Comparison of ENCODE assay signal across 16 cellular contexts in the genomic region with DNA sequence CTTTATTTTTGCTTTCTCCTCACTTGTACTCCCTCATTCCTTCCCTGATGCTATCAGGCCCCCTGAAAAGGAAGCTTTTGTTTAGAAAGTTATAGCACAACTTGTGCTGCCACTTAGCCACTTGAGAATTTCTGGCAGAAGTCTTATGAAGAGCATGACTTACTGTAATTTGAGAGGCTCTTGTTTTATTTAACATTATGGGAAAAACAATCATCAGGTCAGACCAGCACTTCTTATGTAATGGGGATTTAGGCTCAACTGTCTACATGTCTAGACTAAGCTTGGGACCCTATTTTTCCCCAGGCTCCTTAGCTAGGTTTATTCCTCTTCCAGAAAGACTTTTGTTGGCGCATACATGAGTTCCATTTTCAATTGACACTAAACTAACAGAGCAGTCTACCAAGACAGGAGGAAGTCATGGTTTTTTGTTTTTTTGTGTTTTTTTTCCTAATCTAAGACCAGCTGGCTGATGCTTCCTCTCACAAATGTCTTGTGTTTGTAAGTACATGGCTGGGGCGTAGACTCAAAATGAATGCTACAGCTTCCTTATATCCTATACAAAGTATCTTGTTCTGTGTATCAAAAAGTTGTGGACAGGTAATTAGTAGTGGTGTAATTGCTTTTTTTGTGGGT. TPM values are rescaled to one million over a fixed set of nuclear protein-coding genes. Genes with fewer than 3 reads are reported as not detected.
DNase-seq lines count a peak whose midpoint lies in the region; ATAC-seq and TF ChIP-seq lines count a peak whose summit lies in the region.
"Had no signal": no experiment of that assay in that cellular context is flagged by ENCODE, and none has a peak within 500 bp of the region (broad histone marks: within the 10 kb centered on the region; RNA-seq: fewer than 3 reads in every experiment).

No MANE protein-coding gene starts in this region.

- ATAC-seq in upper lobe of right lung (peak; percentile 58), HG02840 (IDR thresholded peaks at IDR 0.05; ENCODE audit: low FRiP score, unreplicated experiment) (no peak)
- ATAC-seq: activated CD8-positive, alpha-beta T cell treated with anti-CD3 and anti-CD28 coated beads, Interleukin-2, amount 10 ng/mL, durations not matched to agents 7 days and 5 days had no signal

- intact Hi-C loops in upper lobe of right lung (cut with DNase I), result no loop called here
- intact Hi-C loops in tibial artery (cut with DNase I; ENCODE audit: low total_unique reads), result no loop called here

- POLR2A ChIA-PET in HEK293 (lab: Yijun Ruan, JAX), result no interaction called here

- peak; percentile 8 for DNase-seq in astrocyte of the hippocampus (ENCODE audit: low read depth, low spot score)
- peak; percentile 34 to 61 for DNase-seq in foreskin fibroblast
- no peak for DNase-seq in upper lobe of right lung
- no peak for DNase-seq in tibial artery
- no peak for DNase-seq in cerebellar cortex (ENCODE audit: low spot score)
- DNase-seq: activated CD8-positive, alpha-beta T cell treated with anti-CD3 and anti-CD28 coated beads, Interleukin-2, amount 10 ng/mL, durations not matched to agents 7 days and 5 days; CD4-positive, CD25-positive, alpha-beta regulatory T cell; erythroblast; NCI-H1417 treated with DMSO at 0.1 percent for 48 hours; NCI-H2227 treated with DMSO at 0.1 percent for 48 hours; sigmoid colon; stimulated activated CD4-positive, alpha-beta T cell treated with anti-CD3 and anti-CD28 coated beads, Interleukin-4, amount 100 ng/mL, for 4 hours; thyroid gland had no signal

- no peak overlapping the region for H3K27ac ChIP-seq in HEK293 (ENCODE audit: extremely low read depth, low read depth, low read length)
- H3K27ac ChIP-seq in upper lobe of right lung, result no peak overlapping the region
- no peak overlapping the region for H3K27ac ChIP-seq in tibial artery
- H3K27ac ChIP-seq: KMS-11, sigmoid colon, thyroid gland had no signal

- CTCF ChIA-PET in HEK293 (lab: Yijun Ruan, JAX), result no interaction called here

- H3K4me3 ChIP-seq in HEK293 (ENCODE audit: low read depth, low read length), result no peak overlapping the region
- H3K4me3 ChIP-seq in foreskin fibroblast (ENCODE audit: low read depth in 1 of 2, low read length in 2 of 2), result no peak overlapping the region
- H3K4me3 ChIP-seq in upper lobe of right lung, result no peak overlapping the region
- no peak overlapping the region for H3K4me3 ChIP-seq in tibial artery
- H3K4me3 ChIP-seq: sigmoid colon, thyroid gland had no signal

- H3K27me3 ChIP-seq in upper lobe of right lung (no peaks in the 10 kb centered on the region), tibial artery (no peaks in the 10 kb centered on the region)
- H3K27me3 ChIP-seq: sigmoid colon, thyroid gland had no signal

- H3K4me1 ChIP-seq in HEK293 (ENCODE audit: control insufficient read depth, insufficient read depth, low read length), result no peaks in the 10 kb centered on the region
- no peaks in the 10 kb centered on the region for H3K4me1 ChIP-seq in upper lobe of right lung
- no peaks in the 10 kb centered on the region for H3K4me1 ChIP-seq in tibial artery
- H3K4me1 ChIP-seq: sigmoid colon, thyroid gland had no signal

- H3K9me3 ChIP-seq in HEK293 (ENCODE audit: control insufficient read depth, insufficient read depth, low read depth, low read length) (no peaks in the 10 kb centered on the region; the same call in 1 of the 2 replicates), upper lobe of right lung (peaks cover 6% of the 10 kb centered on the region), tibial artery (peaks cover 4 to 19% (median 17%) of the 10 kb centered on the region in 3 donors)
- H3K9me3 ChIP-seq: thyroid gland had no signal

- H3K36me3 ChIP-seq in HEK293 (ENCODE audit: control insufficient read depth in 2 of 2, insufficient read depth in 1 of 2, low read length in 2 of 2), result no peaks in the 10 kb centered on the region
- no peaks in the 10 kb centered on the region for H3K36me3 ChIP-seq in upper lobe of right lung
- no peaks in the 10 kb centered on the region for H3K36me3 ChIP-seq in tibial artery
- H3K36me3 ChIP-seq: sigmoid colon, thyroid gland had no signal

- no peak for TF ChIP-seq CTCF in HEK293 (tag by site-specific recombination; IDR thresholded peaks at IDR 0.05)
- TF ChIP-seq CTCF in foreskin fibroblast (IDR thresholded peaks at IDR 0.05; ENCODE audit: low read depth, low read length), result no peak
- TF ChIP-seq CTCF in upper lobe of right lung (IDR thresholded peaks at IDR 0.05), result no peak
- no peak for TF ChIP-seq CTCF in tibial artery (IDR thresholded peaks at IDR 0.05)

TF ChIP-seq in HEK293, 187 proteins besides CTCF, POLR2A, EP300 and RAD21:
- no peak for TF ChIP-seq ZNF629 (tag by site-specific recombination; IDR thresholded peaks at IDR 0.05)
- TF ChIP-seq, protein P1, sequence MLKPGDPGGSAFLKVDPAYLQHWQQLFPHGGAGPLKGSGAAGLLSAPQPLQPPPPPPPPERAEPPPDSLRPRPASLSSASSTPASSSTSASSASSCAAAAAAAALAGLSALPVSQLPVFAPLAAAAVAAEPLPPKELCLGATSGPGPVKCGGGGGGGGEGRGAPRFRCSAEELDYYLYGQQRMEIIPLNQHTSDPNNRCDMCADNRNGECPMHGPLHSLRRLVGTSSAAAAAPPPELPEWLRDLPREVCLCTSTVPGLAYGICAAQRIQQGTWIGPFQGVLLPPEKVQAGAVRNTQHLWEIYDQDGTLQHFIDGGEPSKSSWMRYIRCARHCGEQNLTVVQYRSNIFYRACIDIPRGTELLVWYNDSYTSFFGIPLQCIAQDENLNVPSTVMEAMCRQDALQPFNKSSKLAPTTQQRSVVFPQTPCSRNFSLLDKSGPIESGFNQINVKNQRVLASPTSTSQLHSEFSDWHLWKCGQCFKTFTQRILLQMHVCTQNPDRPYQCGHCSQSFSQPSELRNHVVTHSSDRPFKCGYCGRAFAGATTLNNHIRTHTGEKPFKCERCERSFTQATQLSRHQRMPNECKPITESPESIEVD (tag by site-specific recombination; IDR thresholded peaks at IDR 0.05), result 0 out of 2 replicates have a peak, but pooled peaks have one; percentile 9
- no peak for TF ChIP-seq ZNF548 (tag by site-specific recombination; IDR thresholded peaks at IDR 0.05)
- TF ChIP-seq ZIC2 (tag by site-specific recombination; IDR thresholded peaks at IDR 0.05), result no peak
- TF ChIP-seq FEZF1 (tag by site-specific recombination; IDR thresholded peaks at IDR 0.05), result peak; percentile 18; the same call in 1 of the 2 replicates
TF ChIP-seq in HEK293: peak in this region for 2.

RNA-seq across cellular contexts. Expression of a gene that starts 31.5 kb away (rescaled TPM):
- total RNA-seq in upper lobe of right lung, result 0.72 TPM

Comparison
In these comparisons a context has a peak if more than half of its experiments do, and no peak if none do; other contexts are left out.
1. DNase-seq: peak in astrocyte of the hippocampus (single experiment) and foreskin fibroblast (2 of 2); none in upper lobe of right lung (single experiment), tibial artery (0 of 2) and cerebellar cortex (single experiment).